Comparison of ENCODE assay signal across 20 cellular contexts in the genomic region with DNA sequence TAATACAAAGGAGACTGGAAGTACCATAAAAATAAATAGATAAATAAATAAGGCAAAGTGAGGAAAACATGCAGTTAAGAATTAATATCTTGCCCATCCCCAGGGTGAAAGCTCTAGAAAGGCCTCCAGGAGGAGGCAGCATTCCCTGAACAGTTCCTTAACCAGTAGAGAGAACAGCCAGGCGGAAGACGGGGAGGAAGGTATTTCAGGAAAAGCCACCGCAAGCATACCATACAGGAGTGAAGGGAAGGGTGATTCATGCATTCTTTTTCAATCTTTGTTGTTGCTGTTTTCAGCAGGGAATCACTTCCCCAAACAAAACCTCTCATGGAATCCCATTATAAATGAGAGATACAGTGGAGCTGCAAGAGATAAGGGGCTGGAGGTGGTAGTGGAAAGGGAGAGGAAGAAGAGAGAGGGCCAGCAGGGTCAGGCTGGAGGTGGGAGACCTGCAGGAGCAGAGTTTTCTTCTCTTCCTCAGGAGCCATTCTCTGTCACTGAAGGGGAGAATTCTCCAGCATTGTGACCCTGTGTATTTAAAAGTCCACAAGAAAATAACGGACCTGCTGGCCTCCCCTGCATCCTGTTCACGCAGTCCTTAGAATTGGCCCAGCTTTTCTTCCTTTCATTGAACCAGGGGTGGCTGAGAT.
DNase-seq lines count a peak whose midpoint lies in the region; ATAC-seq and TF ChIP-seq lines count a peak whose summit lies in the region.
"Had no signal": no experiment of that assay in that cellular context is flagged by ENCODE, and none has a peak within 500 bp of the region (broad histone marks: within the 10 kb centered on the region; RNA-seq: fewer than 3 reads in every experiment).

No MANE protein-coding gene starts in this region.

- no peak overlapping the region for H3K27ac Mint-ChIP-seq in activated T-helper 1 cell treated with anti-CD3 and anti-CD28 coated beads, Interleukin-12 subunit alpha, Interleukin-12 subunit beta, Interleukin-2, Interleukin-4 antibody, amounts not matched to agents 30 ng/mL and 10 ng/mL and 1 ng/mL, durations not matched to agents 14 hours and 24 hours and 36 hours
- H3K27ac Mint-ChIP-seq: activated naive CD4-positive, alpha-beta T cell treated with anti-CD3 and anti-CD28 coated beads, Interleukin-2, amount 10 ng/mL, durations not matched to agents 7 days and 5 days; stimulated activated effector memory CD8-positive, alpha-beta T cell treated with anti-CD3 and anti-CD28 coated beads, Interleukin-12 subunit alpha, Interleukin-12 subunit beta, amount 100 ng/mL, for 72 hours had no signal

- H3K4me3 ChIP-seq in choroid plexus epithelial cell (ENCODE audit: low read depth, low read length) = no peak overlapping the region
- H3K4me3 ChIP-seq in mesodermal cell (ENCODE audit: extremely low read depth, insufficient read depth, low read length, poor library complexity, severe bottlenecking) = no peak overlapping the region
- H3K4me3 ChIP-seq: gastrocnemius medialis, pancreas, skin epidermis, transverse colon had no signal

- no peaks in the 10 kb centered on the region for H3K36me3 Mint-ChIP-seq in activated T-helper 1 cell treated with anti-CD3 and anti-CD28 coated beads, Interleukin-12 subunit alpha, Interleukin-12 subunit beta, Interleukin-2, Interleukin-4 antibody, amounts not matched to agents 30 ng/mL and 10 ng/mL and 1 ng/mL, durations not matched to agents 14 hours and 24 hours and 36 hours (ENCODE audit: low read depth)
- H3K36me3 Mint-ChIP-seq: activated naive CD4-positive, alpha-beta T cell treated with anti-CD3 and anti-CD28 coated beads, Interleukin-2, amount 10 ng/mL, durations not matched to agents 7 days and 5 days; stimulated activated effector memory CD8-positive, alpha-beta T cell treated with anti-CD3 and anti-CD28 coated beads, Interleukin-12 subunit alpha, Interleukin-12 subunit beta, amount 100 ng/mL, for 72 hours had no signal

- peak overlapping the region; percentile 91 for H3K27ac ChIP-seq in mesodermal cell (ENCODE audit: low read depth, low read length, severe bottlenecking)
- H3K27ac ChIP-seq: gastrocnemius medialis, pancreas, skin epidermis, transverse colon had no signal

- no peaks in the 10 kb centered on the region for H3K36me3 ChIP-seq in mesodermal cell (ENCODE audit: control insufficient read depth, insufficient read depth, low read length)
- H3K36me3 ChIP-seq: gastrocnemius medialis, pancreas, transverse colon had no signal

- DNase-seq in EH (ENCODE audit: low read depth) (peak; percentile 45), NCI-H226 (peak; percentile 89), choroid plexus epithelial cell (ENCODE audit: low read depth) (peak; percentile 26), NK-92 (lab: John Stamatoyannopoulos, UW; ENCODE audit: unreplicated experiment) (no peak), dedifferentiated amniotic fluid mesenchymal stem cell (ENCODE audit: extremely low spot score) (no peak)
- no peak for DNase-seq in activated T-helper 1 cell treated with anti-CD3 and anti-CD28 coated beads, Interleukin-12 subunit alpha, Interleukin-12 subunit beta, Interleukin-2, Interleukin-4 antibody, amounts not matched to agents 30 ng/mL and 10 ng/mL and 1 ng/mL, durations not matched to agents 14 hours and 24 hours and 36 hours (ENCODE audit: low spot score)
- DNase-seq: activated naive CD4-positive, alpha-beta T cell treated with anti-CD3 and anti-CD28 coated beads, Interleukin-2, amount 10 ng/mL, durations not matched to agents 7 days and 5 days; caudate nucleus; gastrocnemius medialis; KG1; kidney; NCI-H1105 treated with DMSO at 0.1 percent for 48 hours; pancreas; T-helper 1 cell; transverse colon had no signal

- H3K9me3 Mint-ChIP-seq in activated T-helper 1 cell treated with anti-CD3 and anti-CD28 coated beads, Interleukin-12 subunit alpha, Interleukin-12 subunit beta, Interleukin-2, Interleukin-4 antibody, amounts not matched to agents 30 ng/mL and 10 ng/mL and 1 ng/mL, durations not matched to agents 14 hours and 24 hours and 36 hours = no peaks in the 10 kb centered on the region
- H3K9me3 Mint-ChIP-seq: activated naive CD4-positive, alpha-beta T cell treated with anti-CD3 and anti-CD28 coated beads, Interleukin-2, amount 10 ng/mL, durations not matched to agents 7 days and 5 days; stimulated activated effector memory CD8-positive, alpha-beta T cell treated with anti-CD3 and anti-CD28 coated beads, Interleukin-12 subunit alpha, Interleukin-12 subunit beta, amount 100 ng/mL, for 72 hours had no signal

- no peak overlapping the region for H3K4me3 Mint-ChIP-seq in activated T-helper 1 cell treated with anti-CD3 and anti-CD28 coated beads, Interleukin-12 subunit alpha, Interleukin-12 subunit beta, Interleukin-2, Interleukin-4 antibody, amounts not matched to agents 30 ng/mL and 10 ng/mL and 1 ng/mL, durations not matched to agents 14 hours and 24 hours and 36 hours
- H3K4me3 Mint-ChIP-seq: activated naive CD4-positive, alpha-beta T cell treated with anti-CD3 and anti-CD28 coated beads, Interleukin-2, amount 10 ng/mL, durations not matched to agents 7 days and 5 days; stimulated activated effector memory CD8-positive, alpha-beta T cell treated with anti-CD3 and anti-CD28 coated beads, Interleukin-12 subunit alpha, Interleukin-12 subunit beta, amount 100 ng/mL, for 72 hours had no signal

- no peak for TF ChIP-seq CTCF in choroid plexus epithelial cell (conservative IDR thresholded peaks at IDR 0.05; ENCODE audit: low read depth, low read length)

- H3K9me3 ChIP-seq in mesodermal cell (ENCODE audit: control insufficient read depth, low read length) = no peaks in the 10 kb centered on the region
- H3K9me3 ChIP-seq: gastrocnemius medialis, pancreas, transverse colon had no signal

- ATAC-seq in GM21367 (IDR thresholded peaks at IDR 0.05; ENCODE audit: unreplicated experiment) = no peak
- ATAC-seq: activated CD4-positive, CD25-positive, alpha-beta regulatory T cell treated with anti-CD3 and anti-CD28 coated beads, Interleukin-2, amount 50 U/mL, for 24 hours; gastrocnemius medialis; pancreas; stimulated activated effector memory CD8-positive, alpha-beta T cell treated with anti-CD3 and anti-CD28 coated beads, Interleukin-12 subunit alpha, Interleukin-12 subunit beta, amount 100 ng/mL, for 72 hours had no signal

- H3K4me1 Mint-ChIP-seq in activated T-helper 1 cell treated with anti-CD3 and anti-CD28 coated beads, Interleukin-12 subunit alpha, Interleukin-12 subunit beta, Interleukin-2, Interleukin-4 antibody, amounts not matched to agents 30 ng/mL and 10 ng/mL and 1 ng/mL, durations not matched to agents 14 hours and 24 hours and 36 hours (ENCODE audit: low read depth) = no peaks in the 10 kb centered on the region
- H3K4me1 Mint-ChIP-seq: activated naive CD4-positive, alpha-beta T cell treated with anti-CD3 and anti-CD28 coated beads, Interleukin-2, amount 10 ng/mL, durations not matched to agents 7 days and 5 days; stimulated activated effector memory CD8-positive, alpha-beta T cell treated with anti-CD3 and anti-CD28 coated beads, Interleukin-12 subunit alpha, Interleukin-12 subunit beta, amount 100 ng/mL, for 72 hours had no signal

- 38 to 76% methylated on average over 2 to 4 of the region's 5 CpGs for WGBS in mesodermal cell (ENCODE audit: insufficient coverage in 2 of 2), 2 experiments

- peaks cover 2% of the 10 kb centered on the region for H3K27me3 Mint-ChIP-seq in activated T-helper 1 cell treated with anti-CD3 and anti-CD28 coated beads, Interleukin-12 subunit alpha, Interleukin-12 subunit beta, Interleukin-2, Interleukin-4 antibody, amounts not matched to agents 30 ng/mL and 10 ng/mL and 1 ng/mL, durations not matched to agents 14 hours and 24 hours and 36 hours (ENCODE audit: insufficient read depth)
- H3K27me3 Mint-ChIP-seq: activated naive CD4-positive, alpha-beta T cell treated with anti-CD3 and anti-CD28 coated beads, Interleukin-2, amount 10 ng/mL, durations not matched to agents 7 days and 5 days had no signal

- H3K4me1 ChIP-seq in mesodermal cell (ENCODE audit: control insufficient read depth, insufficient read depth, low read length, poor library complexity, severe bottlenecking) = peaks cover 33% of the 10 kb centered on the region
- H3K4me1 ChIP-seq: gastrocnemius medialis, pancreas, transverse colon had no signal

- intact Hi-C loops in activated T-helper 1 cell treated with anti-CD3 and anti-CD28 coated beads, Interleukin-12 subunit alpha, Interleukin-12 subunit beta, Interleukin-2, Interleukin-4 antibody, amounts not matched to agents 30 ng/mL and 10 ng/mL and 1 ng/mL, durations not matched to agents 14 hours and 24 hours and 36 hours (cut with micrococcal nuclease) = no loop called here

Comparison
In these comparisons a context has a peak if more than half of its experiments do, and no peak if none do; other contexts are left out.
1. DNase-seq: peak in EH (single experiment), NCI-H226 (single experiment) and choroid plexus epithelial cell (single experiment); none in NK-92 (single experiment), activated T-helper 1 cell treated with anti-CD3 and anti-CD28 coated beads, Interleukin-12 subunit alpha, Interleukin-12 subunit beta, Interleukin-2, Interleukin-4 antibody, amounts not matched to agents 30 ng/mL and 10 ng/mL and 1 ng/mL, durations not matched to agents 14 hours and 24 hours and 36 hours (single experiment) and dedifferentiated amniotic fluid mesenchymal stem cell (single experiment).